Comparison of ENCODE assay signal across 1 cellular context in the genomic region with DNA sequence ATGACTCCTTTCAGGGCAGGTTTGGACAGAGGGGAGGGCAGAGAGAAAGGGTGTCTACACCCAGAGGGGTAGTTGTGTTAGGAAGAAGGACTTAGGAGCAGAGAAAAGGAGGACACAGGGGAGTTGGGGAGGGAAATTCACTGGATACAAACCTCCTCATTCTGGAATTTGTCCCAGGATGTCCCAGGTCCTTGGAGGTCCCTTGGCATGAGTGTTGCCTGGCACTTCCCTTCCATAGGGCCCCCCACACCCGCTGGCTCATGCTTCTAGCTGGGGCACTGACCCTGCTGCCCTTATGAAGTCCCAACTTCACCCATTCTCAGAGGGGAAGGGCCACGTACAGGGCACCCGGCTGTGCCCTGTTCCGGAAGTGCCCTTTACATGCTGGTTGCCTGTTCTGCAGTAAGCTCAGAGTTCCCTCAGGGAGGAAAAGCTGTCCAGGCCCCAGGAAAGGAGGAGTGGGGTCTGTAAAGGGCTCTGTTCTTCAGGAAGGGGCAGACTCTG.
TF ChIP-seq lines count a peak whose summit lies in the region.

No MANE protein-coding gene starts in this region.

TF ChIP-seq in HEK293, 187 proteins besides CTCF, POLR2A, EP300 and RAD21 (continued from another document):
- 0 out of 2 replicates have a peak, but pooled peaks have one; percentile 7 for TF ChIP-seq PATZ1 (tag by site-specific recombination; IDR thresholded peaks at IDR 0.05)
- TF ChIP-seq GLIS1 (tag by site-specific recombination; IDR thresholded peaks at IDR 0.05): peak; percentile 13; the same call in 1 of the 2 replicates
- 0 out of 2 replicates have a peak, but pooled peaks have one; percentile 10 for TF ChIP-seq ZBTB48 (tag by site-specific recombination; IDR thresholded peaks at IDR 0.05)
